Comparison of ENCODE assay signal across 15 cellular contexts in the genomic region with DNA sequence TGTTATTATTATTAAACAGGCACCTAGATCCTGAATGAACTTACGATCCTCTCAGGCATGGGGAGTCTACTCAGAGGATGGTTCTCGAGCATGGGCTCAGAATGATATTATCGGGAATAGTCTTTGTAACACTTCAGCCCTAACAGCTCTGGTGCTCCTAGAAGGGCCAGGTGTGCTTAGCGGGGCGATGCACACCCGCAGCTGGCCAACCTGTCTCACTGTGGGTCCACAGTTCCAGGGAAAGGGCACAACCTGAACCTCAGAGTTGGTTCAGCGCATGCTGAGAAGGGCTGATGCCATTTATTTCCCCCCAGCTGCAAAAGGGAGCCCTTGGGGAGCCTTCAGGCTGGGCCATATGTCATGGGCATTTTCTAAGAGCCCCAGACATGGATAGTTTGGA.
"Had no signal": no experiment of that assay in that cellular context is flagged by ENCODE, and none has a peak within 500 bp of the region (broad histone marks: within the 10 kb centered on the region; RNA-seq: fewer than 3 reads in every experiment).

No MANE protein-coding gene starts in this region.

- H3K27ac ChIP-seq: neural progenitor cell, pancreas, stomach, thoracic aorta had no signal

- H3K4me1 ChIP-seq: pancreas, stomach had no signal

- ATAC-seq: T-helper 17 cell, WTC11 had no signal

- H2AFZ ChIP-seq: neural progenitor cell had no signal

- H3K4me2 ChIP-seq: neural progenitor cell had no signal

- H3K36me3 ChIP-seq: neural progenitor cell, pancreas, stomach, thoracic aorta had no signal

- DNase-seq: activated CD4-positive, alpha-beta memory T cell treated with anti-CD3 and anti-CD28 coated beads, Interleukin-2, amount 10 ng/mL, durations not matched to agents 7 days and 5 days; activated CD4-positive, alpha-beta T cell treated with anti-CD3 and anti-CD28 coated beads for 4 hours; activated naive CD4-positive, alpha-beta T cell treated with anti-CD3 and anti-CD28 coated beads, Interleukin-2, amount 50 U/mL, for 16 hours; activated T-cell treated with anti-CD3 and anti-CD28 coated beads, Interleukin-2, amount 50 U/mL, for 24 hours; foreskin fibroblast; naive B cell; pancreas; stimulated activated CD4-positive, alpha-beta T cell treated with anti-CD3 and anti-CD28 coated beads, Interleukin-12 subunit alpha, Interleukin-12 subunit beta, amount 100 ng/mL, for 4 hours; stimulated activated CD4-positive, alpha-beta T cell treated with anti-CD3 and anti-CD28 coated beads, Interleukin-2, amount 100 ng/mL, for 24 hours; stomach; T-helper 17 cell had no signal

- H3K9ac ChIP-seq: neural progenitor cell had no signal

- H3K4me3 ChIP-seq: lung, neural progenitor cell, pancreas, stomach, thoracic aorta had no signal

- H3K9me3 ChIP-seq: pancreas, stomach, thoracic aorta had no signal

- H3K27me3 ChIP-seq: neural progenitor cell, pancreas, stomach had no signal
